ENCODE assay signal across 1 cellular context in the genomic region with DNA sequence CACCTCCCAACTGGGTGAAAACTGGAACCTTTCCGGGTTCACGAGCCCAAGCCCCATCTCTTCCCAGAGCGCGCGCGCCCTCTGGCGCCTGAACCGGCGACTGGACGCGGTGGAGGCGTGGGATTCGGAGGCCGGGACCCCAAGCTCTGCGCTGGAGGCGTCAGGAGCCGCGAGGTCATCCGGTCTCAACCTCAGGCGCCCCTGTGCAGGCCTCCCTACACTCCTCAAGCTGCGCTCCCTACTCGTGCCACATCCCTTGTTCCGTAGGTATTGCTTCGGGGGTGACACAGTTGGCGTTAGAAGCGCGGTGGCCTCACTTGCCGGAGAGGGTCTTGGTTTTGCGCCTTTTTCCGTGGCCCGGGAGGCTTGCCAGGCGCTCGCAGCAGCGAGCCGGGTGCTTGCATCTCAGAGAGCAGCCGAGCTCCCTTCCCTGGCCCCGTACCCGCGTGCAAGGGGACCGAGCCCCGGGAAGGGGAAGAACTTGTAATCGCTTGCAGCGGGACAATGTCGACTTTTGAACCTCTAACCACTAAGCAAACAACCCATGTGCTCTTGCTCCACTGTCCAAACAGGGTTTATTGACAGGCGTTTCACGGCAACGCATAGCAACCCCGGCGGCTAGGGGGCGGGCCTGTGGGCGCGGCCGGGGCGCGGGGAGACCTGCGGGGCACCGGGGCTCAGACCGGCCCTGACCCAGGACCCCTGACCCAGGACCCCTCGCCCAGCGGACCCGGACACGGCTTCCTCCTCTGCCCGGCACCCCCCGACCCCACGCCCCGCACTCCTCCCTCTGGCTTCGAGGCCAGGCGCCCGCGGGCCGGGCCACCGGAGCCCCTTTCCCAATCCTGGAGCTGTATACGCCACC.
TF ChIP-seq lines count a peak whose summit lies in the region.

No MANE protein-coding gene starts in this region.

TF ChIP-seq in HepG2, 621 proteins besides CTCF, POLR2A, EP300 and RAD21 (continued from another document):
- TF ChIP-seq SOX13 (IDR thresholded peaks at IDR 0.05) (peak; percentile 87), SOX13 (CRISPR knock-in tag; conservative IDR thresholded peaks at IDR 0.05 in 1 of 2, IDR thresholded peaks at IDR 0.05 in 1 of 2) (peak in 1 of 2 experiments; percentile 96; a peak in 2 of 4 replicates), FOXK1 (CRISPR knock-in tag; IDR thresholded peaks at IDR 0.05; ENCODE audit: borderline replicate concordance, low read depth) (0 out of 2 replicates have a peak, but pooled peaks have one; percentile 37), U2AF1 (optimal IDR thresholded peaks at IDR 0.05; ENCODE audit: low read depth, low read length) (peak; percentile 14), DBP (CRISPR knock-in tag; IDR thresholded peaks at IDR 0.05; ENCODE audit: not compliant biosample characterization) (no peak), TFDP2 (CRISPR knock-in tag; IDR thresholded peaks at IDR 0.05) (peak; percentile 77; the same call in 1 of the 2 replicates), RARG (CRISPR knock-in tag; IDR thresholded peaks at IDR 0.05; ENCODE audit: low read depth) (no peak), DDIT3 (CRISPR knock-in tag; IDR thresholded peaks at IDR 0.05) (no peak), ELF4 (CRISPR knock-in tag; IDR thresholded peaks at IDR 0.05; ENCODE audit: borderline replicate concordance) (no peak), ZNF10 (CRISPR knock-in tag; IDR thresholded peaks at IDR 0.05; ENCODE audit: borderline replicate concordance, low read depth) (no peak), AGO1 (IDR thresholded peaks at IDR 0.05; ENCODE audit: low read depth, low read length, poor library complexity, severe bottlenecking) (peak; percentile 26), ZNF343 (CRISPR knock-in tag; IDR thresholded peaks at IDR 0.05) (0 out of 2 replicates have a peak, but pooled peaks have one; percentile 35), RNF2 (conservative IDR thresholded peaks at IDR 0.05; ENCODE audit: low read depth) (peak; percentile 98), ZNF138 (CRISPR knock-in tag; IDR thresholded peaks at IDR 0.05; ENCODE audit: low read depth) (no peak), RCOR2 (CRISPR knock-in tag; IDR thresholded peaks at IDR 0.05) (0 out of 2 replicates have a peak, but pooled peaks have one; percentile 52), ZNF20 (CRISPR knock-in tag; IDR thresholded peaks at IDR 0.05) (peak; percentile 68; the same call in 1 of the 2 replicates), AHR (CRISPR knock-in tag; IDR thresholded peaks at IDR 0.05) (peak; percentile 75; the same call in 1 of the 2 replicates), MXD1 (CRISPR knock-in tag; IDR thresholded peaks at IDR 0.05) (peak; percentile 67), ZBTB38 (CRISPR knock-in tag; IDR thresholded peaks at IDR 0.05) (peak; percentile 75; the same call in 1 of the 2 replicates), ZNF678 (CRISPR knock-in tag; IDR thresholded peaks at IDR 0.05) (0 out of 2 replicates have a peak, but pooled peaks have one; percentile 38), ZNF235 (CRISPR knock-in tag; IDR thresholded peaks at IDR 0.05; ENCODE audit: borderline replicate concordance) (peak; percentile 45; the same call in 1 of the 2 replicates), ZNF883 (CRISPR knock-in tag; IDR thresholded peaks at IDR 0.05; ENCODE audit: not compliant biosample characterization) (no peak), CENPX (CRISPR knock-in tag; IDR thresholded peaks at IDR 0.05) (no peak), TAF15 (IDR thresholded peaks at IDR 0.05; ENCODE audit: low read depth, low read length, poor library complexity, severe bottlenecking) (peak; percentile 31), STAG1 (CRISPR knock-in tag; IDR thresholded peaks at IDR 0.05) (peak; percentile 80), SP1 (IDR thresholded peaks at IDR 0.05) (no peak), SP1 (CRISPR knock-in tag; IDR thresholded peaks at IDR 0.05) (peak; percentile 69), KDM4B (CRISPR knock-in tag; IDR thresholded peaks at IDR 0.05) (peak; percentile 86; the same call in 1 of the 2 replicates), ZNF552 (CRISPR knock-in tag; IDR thresholded peaks at IDR 0.05; ENCODE audit: borderline replicate concordance) (no peak), PLSCR1 (CRISPR knock-in tag; IDR thresholded peaks at IDR 0.05; ENCODE audit: borderline replicate concordance) (no peak), ZNF503 (CRISPR knock-in tag; IDR thresholded peaks at IDR 0.05) (peak; percentile 89), TBL1XR1 (IDR thresholded peaks at IDR 0.05; ENCODE audit: borderline replicate concordance, low read length, partially characterized antibody) (peak; percentile 75), IKZF5 (CRISPR knock-in tag; IDR thresholded peaks at IDR 0.05) (peak; percentile 76; the same call in 1 of the 2 replicates), ZFAT (CRISPR knock-in tag; conservative IDR thresholded peaks at IDR 0.05) (0 out of 2 replicates have a peak, but pooled peaks have one; percentile 38), ADNP (CRISPR knock-in tag; IDR thresholded peaks at IDR 0.05) (0 out of 2 replicates have a peak, but pooled peaks have one; percentile 56), EHMT2 (IDR thresholded peaks at IDR 0.05; ENCODE audit: borderline replicate concordance, low read depth, low read length) (no peak), ZNF780A (CRISPR knock-in tag; IDR thresholded peaks at IDR 0.05) (peak; percentile 56; the same call in 1 of the 2 replicates), ZNF549 (CRISPR knock-in tag; IDR thresholded peaks at IDR 0.05) (0 out of 2 replicates have a peak, but pooled peaks have one; percentile 22), RFX3 (CRISPR knock-in tag; IDR thresholded peaks at IDR 0.05) (peak; percentile 79), ONECUT2 (CRISPR knock-in tag; IDR thresholded peaks at IDR 0.05) (peak; percentile 82), SOX6 (IDR thresholded peaks at IDR 0.05) (no peak), SOX6 (CRISPR knock-in tag; IDR thresholded peaks at IDR 0.05) (peak; percentile 97), KDM3A (CRISPR knock-in tag; IDR thresholded peaks at IDR 0.05; ENCODE audit: low read depth) (peak; percentile 89), ZNF256 (CRISPR knock-in tag; conservative IDR thresholded peaks at IDR 0.05) (0 out of 2 replicates have a peak, but pooled peaks have one; percentile 30), ZNF230 (CRISPR knock-in tag; IDR thresholded peaks at IDR 0.05) (peak; percentile 68; the same call in 1 of the 2 replicates), ETV6 (CRISPR knock-in tag; conservative IDR thresholded peaks at IDR 0.05) (peak; percentile 60), ZNF589 (CRISPR knock-in tag; conservative IDR thresholded peaks at IDR 0.05) (peak; percentile 23; the same call in 1 of the 2 replicates), HNRNPUL1 (IDR thresholded peaks at IDR 0.05; ENCODE audit: low read depth, low read length) (no peak), ZNF644 (CRISPR knock-in tag; IDR thresholded peaks at IDR 0.05; ENCODE audit: low read depth) (0 out of 2 replicates have a peak, but pooled peaks have one; percentile 44), MIER2 (CRISPR knock-in tag; IDR thresholded peaks at IDR 0.05) (peak; percentile 64)
